Comparison of ENCODE assay signal across 9 cellular contexts in genomic region chr16:74695450-74696422, GRCh38. TPM values are rescaled to one million over a fixed set of nuclear protein-coding genes. Genes with fewer than 3 reads are reported as not detected.
DNase-seq lines count a peak whose midpoint lies in the region; ATAC-seq and TF ChIP-seq lines count a peak whose summit lies in the region.
"Had no signal": no experiment of that assay in that cellular context is flagged by ENCODE, and none has a peak within 500 bp of the region (broad histone marks: within the 10 kb centered on the region; RNA-seq: fewer than 3 reads in every experiment).

No MANE protein-coding gene starts in this region.

- intact Hi-C loops in sciatic nerve (cut with DNase I), result no loop called here

- peak; percentile 40 for DNase-seq in NK-92 treated with Interleukin-12 subunit alpha and Interleukin-12 subunit beta, amount 100 ng/mL, for 24 hours (lab: John Stamatoyannopoulos, UW)
- DNase-seq in NK-92 (lab: John Stamatoyannopoulos, UW; ENCODE audit: unreplicated experiment), result no peak
- peak; percentile 58 to 70 for DNase-seq in NCI-H2081 (lab: John Stamatoyannopoulos, UW)
- peak; percentile 46 for DNase-seq in T-helper 9 cell
- peak; percentile 91 for DNase-seq in brain microvascular endothelial cell
- peak; percentile 87 for DNase-seq in iPS DF 6.9 (ENCODE audit: low read depth, low spot score)
- DNase-seq in sciatic nerve (ENCODE audit: low spot score), result peak; percentile 86

- no peak for TF ChIP-seq CTCF in brain microvascular endothelial cell (IDR thresholded peaks at IDR 0.05; ENCODE audit: low read depth, low read length, missing control alignments)

- in situ Hi-C loops in brain microvascular endothelial cell (cut with HindIII; ENCODE audit: low pct_ligation_motif_present, low sequenced_read_pairs), result no loop called here

- ATAC-seq in HG02973 (IDR thresholded peaks at IDR 0.05; ENCODE audit: unreplicated experiment) (peak; percentile 89), sciatic nerve (peak; percentile 98)

- H3K27ac ChIP-seq in brain microvascular endothelial cell, result no peak overlapping the region
- H3K27ac ChIP-seq in iPS DF 6.9 (ENCODE audit: low read length), result no peak overlapping the region
- H3K27ac ChIP-seq: C4-2B had no signal

- WGBS in iPS DF 6.9 (ENCODE audit: insufficient coverage, insufficient read length), result no CpG with 5 or more reads among the region's 19 CpGs

- no peaks in the 10 kb centered on the region for H3K27me3 ChIP-seq in brain microvascular endothelial cell (replicated peaks)
- H3K27me3 ChIP-seq in iPS DF 6.9 (ENCODE audit: control insufficient read depth, insufficient read depth, low read length), result no peaks in the 10 kb centered on the region

- H3K36me3 ChIP-seq in brain microvascular endothelial cell (replicated peaks) (peaks cover 29% of the 10 kb centered on the region), iPS DF 6.9 (ENCODE audit: control insufficient read depth, insufficient read depth, low read length) (no peaks in the 10 kb centered on the region)

- no peaks in the 10 kb centered on the region for H3K9me3 ChIP-seq in iPS DF 6.9 (ENCODE audit: control insufficient read depth, insufficient read depth, low read length)

- H3K4me3 ChIP-seq in brain microvascular endothelial cell (ENCODE audit: low read depth, low read length), result peak overlapping the region; percentile 55
- H3K4me3 ChIP-seq in iPS DF 6.9 (ENCODE audit: low read length), result peak overlapping the region; percentile 24; the same call in 1 of the 2 replicates

- H3K4me1 ChIP-seq in iPS DF 6.9 (ENCODE audit: control insufficient read depth, insufficient read depth, low read length), result no peaks in the 10 kb centered on the region

RNA-seq across cellular contexts. Expression of gene MLKL, which starts 4.9 kb away (rescaled TPM):
- 19.4 TPM for total RNA-seq in sciatic nerve

RNA-seq across cellular contexts. Expression of gene RFWD3, which starts 29.1 kb away (rescaled TPM):
- total RNA-seq in sciatic nerve, result 18.4 TPM
